9 cellular contexts compared by ENCODE assay signal in the genomic region with DNA sequence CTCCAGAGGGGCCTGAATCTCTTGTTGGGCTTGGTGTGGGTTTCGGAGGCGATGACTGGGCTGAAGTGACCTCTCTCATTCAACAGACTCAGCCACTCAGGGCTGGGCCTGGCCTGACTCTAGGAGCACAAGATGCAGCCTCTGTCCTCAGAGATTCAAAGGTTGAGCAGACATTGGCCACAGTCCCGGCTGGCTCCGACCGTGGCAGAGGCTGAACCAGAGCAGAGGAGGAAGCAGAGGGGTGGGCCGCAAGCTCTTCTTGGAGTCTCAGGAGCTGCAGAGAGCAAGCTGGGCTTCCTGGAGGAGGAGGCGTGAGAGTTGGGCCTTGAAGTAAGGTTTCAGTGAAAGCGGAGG. TPM values are rescaled to one million over a fixed set of nuclear protein-coding genes. Genes with fewer than 3 reads are reported as not detected.
DNase-seq lines count a peak whose midpoint lies in the region; ATAC-seq and TF ChIP-seq lines count a peak whose summit lies in the region.
"Had no signal": no experiment of that assay in that cellular context is flagged by ENCODE, and none has a peak within 500 bp of the region (broad histone marks: within the 10 kb centered on the region; RNA-seq: fewer than 3 reads in every experiment).

No MANE protein-coding gene starts in this region.

- TF ChIP-seq POLR2A in GM19193 (IDR thresholded peaks at IDR 0.05; ENCODE audit: extremely low read depth, insufficient read depth, insufficient read length) (peak; percentile 13), esophagus muscularis mucosa (IDR thresholded peaks at IDR 0.05; ENCODE audit: low read depth) (no peak)

- POLR2A ChIA-PET in Panc1 (lab: Charles Lee), result no interaction called here
- POLR2A ChIA-PET in CD4-positive, alpha-beta T cell (lab: Charles Lee), result interaction anchor here (0.6 kb wide), 1 partner anchor 38 kb away, joined by 3 read pairs; a partner anchor contains a TSS

- H3K27me3 ChIP-seq in Panc1 (ENCODE audit: control insufficient read depth, insufficient read depth, low read length) (peaks cover 4% of the 10 kb centered on the region), esophagus muscularis mucosa (no peaks in the 10 kb centered on the region)
- H3K27me3 ChIP-seq in CD4-positive, alpha-beta T cell (ENCODE audit: control insufficient read depth, insufficient read depth, low read length), result no peaks in the 10 kb centered on the region

- TF ChIP-seq EP300 in esophagus muscularis mucosa (IDR thresholded peaks at IDR 0.05), result no peak

- 78% methylated on average over 5 of the region's 8 CpGs for WGBS in esophagus muscularis mucosa

- H3K27ac ChIP-seq in Panc1 (ENCODE audit: low read length) (no peak overlapping the region), esophagus muscularis mucosa (replicated peaks in 1 of 4) (peak overlapping the region; percentile 21 to 48 (median 36))
- no peak overlapping the region for H3K27ac ChIP-seq in CD4-positive, alpha-beta T cell (ENCODE audit: low read depth, low read length)

- ATAC-seq in Panc1 (0 out of 2 replicates have a peak, but pooled peaks have one; percentile 22), sciatic nerve (peak; percentile 75)
- ATAC-seq in CD4-positive, alpha-beta T cell (ENCODE audit: poor library complexity), result no peak

- in situ Hi-C loops in Panc1 (cut with HindIII; ENCODE audit: low pct_unique_long_range_greater_than_20kb, low sequenced_read_pairs), result no loop called here

- peaks cover 18% of the 10 kb centered on the region for H3K4me1 Mint-ChIP-seq in CD4-positive, alpha-beta T cell (ENCODE audit: low read depth)

- H3K9me3 Mint-ChIP-seq in CD4-positive, alpha-beta T cell, result no peaks in the 10 kb centered on the region
- H3K9me3 Mint-ChIP-seq: CD8-positive, alpha-beta T cell had no signal

- no peaks in the 10 kb centered on the region for H3K27me3 Mint-ChIP-seq in CD4-positive, alpha-beta T cell

- TF ChIP-seq CTCF in Panc1 (IDR thresholded peaks at IDR 0.05), result no peak
- TF ChIP-seq CTCF in esophagus muscularis mucosa (IDR thresholded peaks at IDR 0.05), result no peak
- TF ChIP-seq CTCF in CD4-positive, alpha-beta T cell (IDR thresholded peaks at IDR 0.05), result no peak

- H3K4me1 ChIP-seq in Panc1 (ENCODE audit: control insufficient read depth, insufficient read depth, low read length) (no peaks in the 10 kb centered on the region), esophagus muscularis mucosa (peaks cover 10 to 15% (median 14%) of the 10 kb centered on the region in 4 donors)

- CTCF ChIA-PET in Panc1 (lab: Charles Lee), result no interaction called here
- CTCF ChIA-PET in CD4-positive, alpha-beta T cell (lab: Charles Lee), result interaction anchor here (0.7 kb wide), 1 partner anchor 14 kb away, joined by 3 read pairs; no protein-coding TSS in a partner anchor

- H3K27ac Mint-ChIP-seq in CD4-positive, alpha-beta T cell, result no peak overlapping the region

- intact Hi-C loops in Panc1 (cut with micrococcal nuclease; ENCODE audit: unreplicated experiment), result loop anchor here (10.0 kb wide), 1 partner anchor 621 kb away; no protein-coding TSS in a partner anchor
- intact Hi-C loops in esophagus muscularis mucosa (cut with DNase I), result loop anchor here (10.0 kb wide), 1 partner anchor 1141 kb away; no protein-coding TSS in a partner anchor
- intact Hi-C loops in sciatic nerve (cut with DNase I), result no loop called here
- intact Hi-C loops in CD4-positive, alpha-beta T cell (cut with DNase I, micrococcal nuclease), result loop anchor here (1.0 to 10.0 kb wide), 7 partner anchors 19 to 1411 kb away; no protein-coding TSS in a partner anchor

- H3K4me3 Mint-ChIP-seq in CD4-positive, alpha-beta T cell, result no peak overlapping the region

- H3K9me3 ChIP-seq in Panc1 (ENCODE audit: control insufficient read depth, insufficient read depth, low read depth, low read length) (no peaks in the 10 kb centered on the region), esophagus muscularis mucosa (no peaks in the 10 kb centered on the region)
- H3K9me3 ChIP-seq in CD4-positive, alpha-beta T cell (ENCODE audit: control insufficient read depth, low read length), result no peaks in the 10 kb centered on the region

- H3K36me3 Mint-ChIP-seq in CD4-positive, alpha-beta T cell (ENCODE audit: low read depth), result no peaks in the 10 kb centered on the region
- H3K36me3 Mint-ChIP-seq: CD8-positive, alpha-beta T cell had no signal

- no peaks in the 10 kb centered on the region for H3K36me3 ChIP-seq in Panc1 (ENCODE audit: control insufficient read depth, insufficient read depth, low read length)
- no peaks in the 10 kb centered on the region for H3K36me3 ChIP-seq in esophagus muscularis mucosa

- H3K4me3 ChIP-seq in Panc1 (ENCODE audit: low read depth in 2 of 2, low read length in 2 of 2) (no peak overlapping the region), esophagus muscularis mucosa (no peak overlapping the region)

- DNase-seq in Panc1 (ENCODE audit: low read depth, low spot score), result no peak
- DNase-seq in esophagus muscularis mucosa (ENCODE audit: extremely low spot score), result peak; percentile 89
- peak; percentile 74 for DNase-seq in sciatic nerve (ENCODE audit: low spot score)
- no peak for DNase-seq in CD4-positive, alpha-beta T cell
- DNase-seq in foreskin melanocyte, result no peak
- no peak for DNase-seq in NCI-H226
- DNase-seq in NCI-H82 (lab: John Stamatoyannopoulos, UW), result no peak

- BruUV-seq in Panc1 (replicated peaks; lab: Mats Ljungman, UMichigan), result no TSS peak

RNA-seq across cellular contexts. Expression of a gene that starts 37.7 kb away (rescaled TPM):
- total RNA-seq in Panc1 (2021; ENCODE audit: unreplicated experiment) (20.8 TPM), esophagus muscularis mucosa (10 to 100 TPM; 19.5 to 33.4 (median 26.2) TPM), sciatic nerve (19.7 TPM)
- 17.3 TPM for polyA plus RNA-seq in Panc1 (2012; ENCODE audit: insufficient read length)
- total RNA-seq in CD4-positive, alpha-beta T cell, result 10 to 100 TPM; 18.1 to 19.9 TPM

RNA-seq across cellular contexts. Expression of a gene that starts 38.0 kb away (rescaled TPM):
- total RNA-seq in Panc1 (2021; ENCODE audit: unreplicated experiment) (90.4 TPM), esophagus muscularis mucosa (10 to 100 TPM; 53.6 to 67.9 (median 62.9) TPM), sciatic nerve (86.3 TPM)
- polyA plus RNA-seq in Panc1 (2012; ENCODE audit: insufficient read length), result 138 TPM
- total RNA-seq in CD4-positive, alpha-beta T cell, result 10 to 100 TPM; 83.4 to 84.2 TPM

Comparison
In these comparisons a context has a peak if more than half of its experiments do, and no peak if none do; other contexts are left out.
1. DNase-seq: peak in esophagus muscularis mucosa (single experiment) and sciatic nerve (single experiment); none in Panc1 (single experiment), CD4-positive, alpha-beta T cell (0 of 10), foreskin melanocyte (single experiment), NCI-H226 (single experiment) and NCI-H82 (single experiment).
2. H3K27ac ChIP-seq: peak in esophagus muscularis mucosa (4 of 4); none in Panc1 (single experiment) and CD4-positive, alpha-beta T cell (single experiment).